ENCODE assay signal across 1 cellular context in genomic region chr2:163640542-163641195, GRCh38.
TF ChIP-seq lines count a peak whose summit lies in the region.

No MANE protein-coding gene starts in this region.

TF ChIP-seq in GM23338, 12 proteins besides CTCF, POLR2A, EP300 and RAD21 (continued from another document):
- no peak for TF ChIP-seq ZNF462 (CRISPR knock-in tag; IDR thresholded peaks at IDR 0.05)
- TF ChIP-seq ETS1 (IDR thresholded peaks at IDR 0.05), result no peak
- no peak for TF ChIP-seq STAT1 (IDR thresholded peaks at IDR 0.05; ENCODE audit: unreplicated experiment)
- no peak for TF ChIP-seq CREB1 (CRISPR knock-in tag; IDR thresholded peaks at IDR 0.05; ENCODE audit: low read depth)
